Comparison of ENCODE assay signal across 8 cellular contexts in genomic region chr7:129923709-129924108, GRCh38. TPM values are rescaled to one million over a fixed set of nuclear protein-coding genes. Genes with fewer than 3 reads are reported as not detected.
A peak's percentile ranks its signal among the peaks of the same experiment; 100 is the strongest.
DNase-seq lines count a peak whose midpoint lies in the region; ATAC-seq and TF ChIP-seq lines count a peak whose summit lies in the region.

No MANE protein-coding gene starts in this region.

- no peaks in the 10 kb centered on the region for H3F3A ChIP-seq in PC-3 (ENCODE audit: low read length, unreplicated experiment)

- no peak overlapping the region for H3K4me3 ChIP-seq in PC-3 (ENCODE audit: low read length)

- peak; percentile 89 for DNase-seq in AG08395 (ENCODE audit: low spot score)
- DNase-seq in PC-3, result peak; percentile 69
- DNase-seq in hepatic stellate cell (ENCODE audit: low spot score), result peak; percentile 67
- DNase-seq in NCI-H526 treated with DMSO at 0.1 percent for 48 hours (lab: John Stamatoyannopoulos, UW), result no peak
- no peak for DNase-seq in UCSD-AML1 (lab: John Stamatoyannopoulos, UW; ENCODE audit: unreplicated experiment)
- DNase-seq in COLO829 (ENCODE audit: low spot score), result no peak

- BruUV-seq in PC-3 (replicated peaks; lab: Mats Ljungman, UMichigan), result no TSS peak

- H3K27ac ChIP-seq in PC-3 (ENCODE audit: low read length), result 0 out of 2 replicates have a peak overlapping the region, but pooled peaks have one; percentile 2

- no peak overlapping the region for H3K9ac ChIP-seq in PC-3 (ENCODE audit: low read length)

- POLR2A ChIA-PET in PC-3 (lab: Charles Lee; ENCODE audit: unreplicated experiment), result interaction anchor here (0.6 kb wide), 1 partner anchor 267 kb away, joined by 3 read pairs; no protein-coding TSS in a partner anchor

- peaks cover 23% of the 10 kb centered on the region for H3K79me2 ChIP-seq in PC-3 (ENCODE audit: low read length)

- intact Hi-C loops in PC-3 (cut with micrococcal nuclease), result no loop called here

- no peak overlapping the region for H3K4me2 ChIP-seq in PC-3 (ENCODE audit: low read length)

- ATAC-seq in GM19351 (IDR thresholded peaks at IDR 0.05; ENCODE audit: unreplicated experiment) (peak; percentile 66), PC-3 (peak; percentile 86), GM21526 (IDR thresholded peaks at IDR 0.05; ENCODE audit: low FRiP score, unreplicated experiment) (no peak)

- H3K9me3 ChIP-seq in PC-3 (ENCODE audit: low read length), result no peaks in the 10 kb centered on the region

- H3K36me3 ChIP-seq in PC-3 (ENCODE audit: low read depth, low read length), result no peaks in the 10 kb centered on the region; the same call in 1 of the 2 replicates

- peaks cover 4% of the 10 kb centered on the region; the same call in 1 of the 2 replicates for H4K20me1 ChIP-seq in PC-3 (ENCODE audit: low read length)

- H3K9me2 ChIP-seq in PC-3 (replicated peaks; ENCODE audit: low read length), result no peaks in the 10 kb centered on the region

- peaks cover 14% of the 10 kb centered on the region for H3K4me1 ChIP-seq in PC-3 (ENCODE audit: insufficient read depth, low read length)

- no peak overlapping the region for H2AFZ ChIP-seq in PC-3 (ENCODE audit: low read length)

- CTCF ChIA-PET in PC-3 (lab: Charles Lee), result no interaction called here

- H3K27me3 ChIP-seq in PC-3 (ENCODE audit: low read length), result no peaks in the 10 kb centered on the region

- TF ChIP-seq CTCF in PC-3 (conservative IDR thresholded peaks at IDR 0.05; ENCODE audit: low read depth, low read length), result no peak

RNA-seq across cellular contexts. Expression of gene UBE2H, which starts 29.1 kb away (rescaled TPM):
- 62.5 and 102 TPM in 2 replicates for total RNA-seq in PC-3 (2014; rRNA removed)

Comparison
In these comparisons a context has a peak if more than half of its experiments do, and no peak if none do; other contexts are left out.
1. DNase-seq: peak in AG08395 (single experiment), PC-3 (single experiment) and hepatic stellate cell (single experiment); none in NCI-H526 treated with DMSO at 0.1 percent for 48 hours (single experiment), UCSD-AML1 (single experiment) and COLO829 (single experiment).